Comparison of ENCODE assay signal across 18 cellular contexts in the genomic region with DNA sequence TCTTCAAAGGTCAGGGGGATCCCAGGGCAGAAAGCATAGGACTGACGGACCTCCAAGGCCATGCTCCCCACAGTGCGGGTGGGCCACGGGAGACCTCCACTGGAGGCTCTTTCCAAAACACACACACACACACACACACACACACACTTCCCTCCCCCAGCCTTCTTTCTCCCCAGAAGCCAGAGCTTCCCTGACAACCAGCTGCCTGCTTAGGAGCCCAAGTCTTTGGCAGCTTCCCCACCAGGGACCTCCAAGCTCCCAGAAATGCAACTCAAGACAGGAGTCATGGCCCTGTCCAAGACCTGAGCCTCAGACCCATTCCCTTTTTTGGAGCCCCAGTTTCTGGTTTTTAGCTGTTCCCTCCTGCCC. TPM values are rescaled to one million over a fixed set of nuclear protein-coding genes. Genes with fewer than 3 reads are reported as not detected.
A peak's percentile ranks its signal among the peaks of the same experiment; 100 is the strongest.
DNase-seq lines count a peak whose midpoint lies in the region; ATAC-seq, FAIRE-seq and TF ChIP-seq lines count a peak whose summit lies in the region.
"Had no signal": no experiment of that assay in that cellular context is flagged by ENCODE, and none has a peak within 500 bp of the region (broad histone marks: within the 10 kb centered on the region; RNA-seq: fewer than 3 reads in every experiment).

No MANE protein-coding gene starts in this region.

- H3K36me3 Mint-ChIP-seq in activated CD8-positive, alpha-beta T cell treated with anti-CD3 and anti-CD28 coated beads, Interleukin-2, amount 10 ng/mL, durations not matched to agents 7 days and 5 days (ENCODE audit: low read depth): no peaks in the 10 kb centered on the region
- no peaks in the 10 kb centered on the region for H3K36me3 Mint-ChIP-seq in activated CD8-positive, alpha-beta T cell treated with anti-CD3 and anti-CD28 coated beads for 36 hours (ENCODE audit: low read depth)
- H3K36me3 Mint-ChIP-seq in GM23338 (ENCODE audit: low read depth) (no peaks in the 10 kb centered on the region), chondrocyte (ENCODE audit: low read depth) (no peaks in the 10 kb centered on the region), neural progenitor cell (no peaks in the 10 kb centered on the region), H9 (ENCODE audit: insufficient read depth in 1 of 3, low read depth in 3 of 3) (no peaks in the 10 kb centered on the region; a peak in 1 of 7 replicates)

- H3K9me2 ChIP-seq in GM23338 (ENCODE audit: insufficient read depth): no peaks in the 10 kb centered on the region

- H2BK5ac ChIP-seq in H9 (ENCODE audit: insufficient read length, low read length): no peak overlapping the region

- no peaks in the 10 kb centered on the region for H3K36me3 ChIP-seq in GM23338 (ENCODE audit: insufficient read depth)
- no peaks in the 10 kb centered on the region for H3K36me3 ChIP-seq in neural progenitor cell
- H3K36me3 ChIP-seq: SJSA1 had no signal

- H3K4me3 Mint-ChIP-seq in activated CD8-positive, alpha-beta T cell treated with anti-CD3 and anti-CD28 coated beads, Interleukin-2, amount 10 ng/mL, durations not matched to agents 7 days and 5 days: no peak overlapping the region
- no peak overlapping the region for H3K4me3 Mint-ChIP-seq in activated CD8-positive, alpha-beta T cell treated with anti-CD3 and anti-CD28 coated beads for 36 hours
- H3K4me3 Mint-ChIP-seq in GM23338 (no peak overlapping the region; the same call in 2 of the 3 replicates), chondrocyte (ENCODE audit: unreplicated experiment) (no peak overlapping the region), neural progenitor cell (no peak overlapping the region), H9 (peak overlapping the region in 1 of 2 experiments; percentile 61; a peak in 3 of 5 replicates)

- no peak overlapping the region for H2BK20ac ChIP-seq in H9 (ENCODE audit: low read depth, low read length, poor library complexity, severe bottlenecking)

- CTCF ChIA-PET in activated CD8-positive, alpha-beta T cell treated with anti-CD3 and anti-CD28 coated beads, Interleukin-2, amount 10 ng/mL, durations not matched to agents 7 days and 5 days (lab: Charles Lee): interaction anchor here (0.7 to 2.0 kb wide), 4 partner anchors 9 to 53 kb away, joined by 3 to 7 read pairs (median 4); partner anchors contain the start of gene VSIR
- CTCF ChIA-PET in activated CD8-positive, alpha-beta T cell treated with anti-CD3 and anti-CD28 coated beads for 36 hours (lab: Charles Lee): interaction anchor here (3.5 kb wide), 1 partner anchor 12 kb away, joined by 24 read pairs; no protein-coding TSS in a partner anchor

- no peaks in the 10 kb centered on the region for H3K79me2 ChIP-seq in GM23338 (replicated peaks; ENCODE audit: insufficient read depth)
- H3K79me2 ChIP-seq in neural progenitor cell (ENCODE audit: low read depth): no peaks in the 10 kb centered on the region
- H3K79me2 ChIP-seq in H9 (ENCODE audit: insufficient read depth, low read length): no peaks in the 10 kb centered on the region

- FAIRE-seq in HTR-8/SVneo (lab: Jason Lieb, UNC): no peak
- FAIRE-seq: GM19239 had no signal

- H3K27ac ChIP-seq in GM23338 (ENCODE audit: low read depth) (no peak overlapping the region), neural progenitor cell (no peak overlapping the region), H9 (ENCODE audit: insufficient read length, low read depth, low read length) (no peak overlapping the region)
- H3K27ac ChIP-seq: SJSA1 had no signal

- no peak overlapping the region for H2BK12ac ChIP-seq in H9 (ENCODE audit: insufficient read length, low read depth, low read length)

- intact Hi-C loops in activated CD8-positive, alpha-beta T cell treated with anti-CD3 and anti-CD28 coated beads for 36 hours (cut with micrococcal nuclease): no loop called here

- H3K56ac ChIP-seq in H9 (ENCODE audit: insufficient read length, low read depth, low read length): no peak overlapping the region

- no peak overlapping the region for H4K91ac ChIP-seq in H9 (ENCODE audit: insufficient read length, low read depth, low read length)

- H4K20me1 ChIP-seq in GM23338 (replicated peaks; ENCODE audit: insufficient read depth) (no peaks in the 10 kb centered on the region), neural progenitor cell (ENCODE audit: low read depth) (no peaks in the 10 kb centered on the region), H9 (ENCODE audit: control insufficient read depth, insufficient read depth, insufficient read length) (no peaks in the 10 kb centered on the region)

- no peak for DNase-seq in activated CD8-positive, alpha-beta T cell treated with anti-CD3 and anti-CD28 coated beads, Interleukin-2, amount 10 ng/mL, durations not matched to agents 7 days and 5 days
- DNase-seq in activated CD8-positive, alpha-beta T cell treated with anti-CD3 and anti-CD28 coated beads for 36 hours: no peak
- DNase-seq in GM23338 (ENCODE audit: low spot score) (no peak), chondrocyte (ENCODE audit: low spot score) (no peak), neural progenitor cell (ENCODE audit: low spot score) (no peak), H9 (no peak), HTR-8/SVneo (ENCODE audit: insufficient read length, low spot score) (no peak)
- DNase-seq: 8988T, KG1, NCI-H1436 treated with DMSO at 0.1 percent for 48 hours, NCI-H2081, NCI-H510A treated with DMSO at 0.1 percent for 48 hours, NCI-H82, PC-3 had no signal

- H2AFZ ChIP-seq in GM23338: peak overlapping the region; percentile 85
- H2AFZ ChIP-seq in neural progenitor cell (replicated peaks): peak overlapping the region; percentile 64
- H2AFZ ChIP-seq in H9 (ENCODE audit: low read length): no peak overlapping the region

- no peaks in the 10 kb centered on the region for H3K79me1 ChIP-seq in H9 (ENCODE audit: insufficient read depth, low read depth, low read length, poor library complexity, severe bottlenecking)

- ATAC-seq in activated CD8-positive, alpha-beta T cell treated with anti-CD3 and anti-CD28 coated beads, Interleukin-2, amount 10 ng/mL, durations not matched to agents 7 days and 5 days: no peak
- ATAC-seq in activated CD8-positive, alpha-beta T cell treated with anti-CD3 and anti-CD28 coated beads for 36 hours: no peak
- ATAC-seq in GM23338: no peak
- no peak for ATAC-seq in GM21360 (IDR thresholded peaks at IDR 0.05; ENCODE audit: unreplicated experiment)
- ATAC-seq: HCT116, PC-3 had no signal

- no peak overlapping the region for H3K4ac ChIP-seq in H9 (ENCODE audit: low read depth, low read length)

- TF ChIP-seq CTCF in activated CD8-positive, alpha-beta T cell treated with anti-CD3 and anti-CD28 coated beads for 36 hours (IDR thresholded peaks at IDR 0.05): no peak
- no peak for TF ChIP-seq CTCF in GM23338 (conservative IDR thresholded peaks at IDR 0.05; ENCODE audit: low read depth in 2 of 2)
- no peak for TF ChIP-seq CTCF in chondrocyte (IDR thresholded peaks at IDR 0.05)
- TF ChIP-seq CTCF in neural progenitor cell (IDR thresholded peaks at IDR 0.05): no peak
- no peak for TF ChIP-seq CTCF in H9 (conservative IDR thresholded peaks at IDR 0.05)

- H3K27me3 Mint-ChIP-seq in activated CD8-positive, alpha-beta T cell treated with anti-CD3 and anti-CD28 coated beads, Interleukin-2, amount 10 ng/mL, durations not matched to agents 7 days and 5 days (ENCODE audit: low read depth): no peaks in the 10 kb centered on the region
- H3K27me3 Mint-ChIP-seq in activated CD8-positive, alpha-beta T cell treated with anti-CD3 and anti-CD28 coated beads for 36 hours: no peaks in the 10 kb centered on the region
- H3K27me3 Mint-ChIP-seq in GM23338 (ENCODE audit: insufficient read depth, low read depth, poor library complexity) (peaks cover 23% of the 10 kb centered on the region), chondrocyte (ENCODE audit: low read depth) (peaks cover 12% of the 10 kb centered on the region), neural progenitor cell (ENCODE audit: insufficient read depth, low read depth) (peaks cover 5% of the 10 kb centered on the region), H9 (ENCODE audit: low read depth) (peaks cover 22% of the 10 kb centered on the region)

- H3K27me3 ChIP-seq in GM23338 (ENCODE audit: insufficient read depth) (no peaks in the 10 kb centered on the region), neural progenitor cell (no peaks in the 10 kb centered on the region), H9 (ENCODE audit: insufficient read depth, low read length) (no peaks in the 10 kb centered on the region; the same call in 1 of the 2 replicates)
- H3K27me3 ChIP-seq: SJSA1 had no signal

- H3K9me3 Mint-ChIP-seq in activated CD8-positive, alpha-beta T cell treated with anti-CD3 and anti-CD28 coated beads, Interleukin-2, amount 10 ng/mL, durations not matched to agents 7 days and 5 days (ENCODE audit: insufficient read depth): no peaks in the 10 kb centered on the region
- H3K9me3 Mint-ChIP-seq in activated CD8-positive, alpha-beta T cell treated with anti-CD3 and anti-CD28 coated beads for 36 hours: no peaks in the 10 kb centered on the region
- H3K9me3 Mint-ChIP-seq in GM23338 (no peaks in the 10 kb centered on the region), chondrocyte (ENCODE audit: low read depth) (no peaks in the 10 kb centered on the region), neural progenitor cell (no peaks in the 10 kb centered on the region), H9 (no peaks in the 10 kb centered on the region)

- H3K18ac ChIP-seq in H9 (ENCODE audit: insufficient read length, low read depth, low read length): no peak overlapping the region

- H3K9ac ChIP-seq in neural progenitor cell (no peak overlapping the region), H9 (ENCODE audit: extremely low read depth, insufficient read length, low read length) (no peak overlapping the region)

- H3K4me2 ChIP-seq in GM23338: no peak overlapping the region
- peak overlapping the region; percentile 69 for H3K4me2 ChIP-seq in neural progenitor cell
- H3K4me2 ChIP-seq in H9 (ENCODE audit: insufficient read depth, insufficient read length, low read length): no peak overlapping the region

- H3K14ac ChIP-seq in H9 (ENCODE audit: insufficient read depth, low read length): no peak overlapping the region

- no peak overlapping the region for H3K4me3 ChIP-seq in GM23338
- no peak overlapping the region for H3K4me3 ChIP-seq in neural progenitor cell
- H3K4me3 ChIP-seq: SJSA1 had no signal

- H2AK5ac ChIP-seq in H9 (ENCODE audit: insufficient read length, low read length): no peak overlapping the region

- H4K5ac ChIP-seq in H9 (ENCODE audit: insufficient read length, low read depth, low read length): no peak overlapping the region

- POLR2A ChIA-PET in activated CD8-positive, alpha-beta T cell treated with anti-CD3 and anti-CD28 coated beads, Interleukin-2, amount 10 ng/mL, durations not matched to agents 7 days and 5 days (lab: Charles Lee): interaction anchor here (0.9 kb wide), 1 partner anchor 16 kb away, joined by 3 read pairs; no protein-coding TSS in a partner anchor
- POLR2A ChIA-PET in activated CD8-positive, alpha-beta T cell treated with anti-CD3 and anti-CD28 coated beads for 36 hours (lab: Charles Lee): interaction anchor here (4.2 kb wide), 1 partner anchor 53 kb away, joined by 17 read pairs; the partner anchor contains the start of gene VSIR

- H3K4me1 Mint-ChIP-seq in activated CD8-positive, alpha-beta T cell treated with anti-CD3 and anti-CD28 coated beads, Interleukin-2, amount 10 ng/mL, durations not matched to agents 7 days and 5 days (ENCODE audit: low read depth): peaks cover 36% of the 10 kb centered on the region
- peaks cover 47% of the 10 kb centered on the region for H3K4me1 Mint-ChIP-seq in activated CD8-positive, alpha-beta T cell treated with anti-CD3 and anti-CD28 coated beads for 36 hours (ENCODE audit: low read depth)
- peaks cover 5% of the 10 kb centered on the region; the same call in 2 of the 3 replicates for H3K4me1 Mint-ChIP-seq in GM23338
- peaks cover 5% of the 10 kb centered on the region for H3K4me1 Mint-ChIP-seq in chondrocyte (ENCODE audit: low read depth)
- H3K4me1 Mint-ChIP-seq in neural progenitor cell: peaks cover 28% of the 10 kb centered on the region
- H3K4me1 Mint-ChIP-seq in H9: peaks cover 5 to 18% of the 10 kb centered on the region in 2 experiments; a peak in 3 of 4 replicates

- H3K4me1 ChIP-seq in GM23338 (ENCODE audit: insufficient read depth): no peaks in the 10 kb centered on the region
- peaks cover 21% of the 10 kb centered on the region for H3K4me1 ChIP-seq in neural progenitor cell
- H3K4me1 ChIP-seq in H9 (ENCODE audit: insufficient read depth, low read length): no peaks in the 10 kb centered on the region
- H3K4me1 ChIP-seq: SJSA1 had no signal

- H3F3A ChIP-seq in GM23338 (replicated peaks; ENCODE audit: low read depth) (no peaks in the 10 kb centered on the region), neural progenitor cell (ENCODE audit: low read depth) (peaks cover 3% of the 10 kb centered on the region)

- H3K23me2 ChIP-seq in H9 (ENCODE audit: insufficient read length, low read depth, low read length, poor library complexity, severe bottlenecking): no peaks in the 10 kb centered on the region

- no peak overlapping the region for H4K8ac ChIP-seq in H9 (replicated peaks; ENCODE audit: insufficient read length, low read depth, low read length)

- H3K23ac ChIP-seq in H9 (ENCODE audit: insufficient read length, low read depth, low read length): no peak overlapping the region

- H2BK120ac ChIP-seq in H9 (ENCODE audit: low read depth, low read length, poor library complexity, severe bottlenecking): no peak overlapping the region

- no CpG with 5 or more reads among the region's 3 CpGs for WGBS in H9 (ENCODE audit: extremely low coverage, insufficient read length, low lambda C conversion rate)

- H2BK15ac ChIP-seq in H9 (ENCODE audit: low read depth, low read length): no peak overlapping the region

- no peak overlapping the region for H3T11ph ChIP-seq in H9 (ENCODE audit: low read length)

- H3K9me3 ChIP-seq in neural progenitor cell (ENCODE audit: low read depth) (no peaks in the 10 kb centered on the region), H9 (ENCODE audit: control insufficient read depth, low read depth, low read length) (no peaks in the 10 kb centered on the region)
- H3K9me3 ChIP-seq: SJSA1 had no signal

- peak overlapping the region; percentile 49 for H3K27ac Mint-ChIP-seq in activated CD8-positive, alpha-beta T cell treated with anti-CD3 and anti-CD28 coated beads, Interleukin-2, amount 10 ng/mL, durations not matched to agents 7 days and 5 days
- H3K27ac Mint-ChIP-seq in activated CD8-positive, alpha-beta T cell treated with anti-CD3 and anti-CD28 coated beads for 36 hours: no peak overlapping the region
- H3K27ac Mint-ChIP-seq in GM23338 (no peak overlapping the region), chondrocyte (ENCODE audit: unreplicated experiment) (peak overlapping the region; percentile 41), neural progenitor cell (peak overlapping the region; percentile 85), H9 (no peak overlapping the region; a peak in 1 of 7 replicates)

RNA-seq across cellular contexts. Expression of gene C10orf105, which starts 0.7 kb away (rescaled TPM):
- total RNA-seq in activated CD8-positive, alpha-beta T cell treated with anti-CD3 and anti-CD28 coated beads, Interleukin-2, amount 10 ng/mL, durations not matched to agents 7 days and 5 days: 1 to 10 TPM in 1 of 2 experiments, under 1 TPM in 1; 0.73 to 1.1 TPM
- under 1 TPM; 0.16 to 0.27 TPM for total RNA-seq in activated CD8-positive, alpha-beta T cell treated with anti-CD3 and anti-CD28 coated beads for 36 hours
- 0.17 and 0.19 TPM in 2 replicates for total RNA-seq in GM23338 (2014; rRNA removed; shearing (Covaris generic))
- polyA plus RNA-seq in GM23338 (2016; fragmentation: Nextera tagmentation; extraction: Ambion mirVana): 0.15 and 0.19 TPM in 2 replicates
- total RNA-seq in chondrocyte (not detected in 3 replicates), neural progenitor cell (ENCODE audit: low replicate concordance) (0.39 and 1.5 TPM in 2 replicates), H9 (2021) (0.24 and 0.26 TPM in 2 replicates)
- total RNA-seq: PC-3, SJSA1 had no signal

RNA-seq across cellular contexts. Expression of gene VSIR, which starts 53.0 kb away (rescaled TPM):
- 100 to 1,000 TPM; 127 to 133 TPM for total RNA-seq in activated CD8-positive, alpha-beta T cell treated with anti-CD3 and anti-CD28 coated beads, Interleukin-2, amount 10 ng/mL, durations not matched to agents 7 days and 5 days
- 10 to 100 TPM; 59.6 to 61.0 TPM for total RNA-seq in activated CD8-positive, alpha-beta T cell treated with anti-CD3 and anti-CD28 coated beads for 36 hours
- 0.04 and 0.10 TPM in 2 replicates for total RNA-seq in GM23338 (2014; rRNA removed; shearing (Covaris generic))
- 0.74 TPM in 1 of 2 replicates, not detected in the other for polyA plus RNA-seq in GM23338 (2016; fragmentation: Nextera tagmentation; extraction: Ambion mirVana)
- total RNA-seq in chondrocyte: 0.49 to 1.3 TPM in 2 of 3 replicates, not detected in the other
- total RNA-seq in neural progenitor cell (ENCODE audit: low replicate concordance): 0.46 TPM in 1 of 2 replicates, not detected in the other
- total RNA-seq in H9 (2021): 0.11 and 0.31 TPM in 2 replicates

Comparison
In these comparisons a context has a peak if more than half of its experiments do, and no peak if none do; other contexts are left out.
1. H3K27ac Mint-ChIP-seq: peak in activated CD8-positive, alpha-beta T cell treated with anti-CD3 and anti-CD28 coated beads, Interleukin-2, amount 10 ng/mL, durations not matched to agents 7 days and 5 days (single experiment), chondrocyte (single experiment) and neural progenitor cell (single experiment); none in activated CD8-positive, alpha-beta T cell treated with anti-CD3 and anti-CD28 coated beads for 36 hours (single experiment), GM23338 (single experiment) and H9 (0 of 3).
2. RNA of gene VSIR, which starts 53.0 kb away (total RNA-seq): 127 to 133 TPM in activated CD8-positive, alpha-beta T cell treated with anti-CD3 and anti-CD28 coated beads, Interleukin-2, amount 10 ng/mL, durations not matched to agents 7 days and 5 days and 59.6 to 61.0 TPM in activated CD8-positive, alpha-beta T cell treated with anti-CD3 and anti-CD28 coated beads for 36 hours; 0.49 to 1.3 TPM in chondrocyte, 0.11 to 0.31 TPM in H9, 0.04 to 0.10 TPM in GM23338 and 0.46 TPM in neural progenitor cell; every median in the first group is over 10 times any median in the second.